ENCODE assay signal across 14 cellular contexts in genomic region chr2:241111443-241111810, GRCh38. TPM values are rescaled to one million over a fixed set of nuclear protein-coding genes. Genes with fewer than 3 reads are reported as not detected.
DNase-seq lines count a peak whose midpoint lies in the region; ATAC-seq lines count a peak whose summit lies in the region.
"Had no signal": no experiment of that assay in that cellular context is flagged by ENCODE, and none has a peak within 500 bp of the region (broad histone marks: within the 10 kb centered on the region; RNA-seq: fewer than 3 reads in every experiment).

No MANE protein-coding gene starts in this region.

- no peak overlapping the region for H3K4me3 ChIP-seq in MG63
- H3K4me3 ChIP-seq: coronary artery, HAP-1 had no signal

- H3K27ac Mint-ChIP-seq in activated T-cell treated with anti-CD3 and anti-CD28 coated beads, Interleukin-2, amount 50 U/mL, for 24 hours, result peak overlapping the region; percentile 93
- peak overlapping the region; percentile 80 for H3K27ac Mint-ChIP-seq in stimulated activated effector memory CD8-positive, alpha-beta T cell treated with anti-CD3 and anti-CD28 coated beads, Interleukin-12 subunit alpha, Interleukin-12 subunit beta, amount 100 ng/mL, for 72 hours

- H3K4me3 Mint-ChIP-seq in activated T-cell treated with anti-CD3 and anti-CD28 coated beads, Interleukin-2, amount 50 U/mL, for 24 hours, result peak overlapping the region; percentile 80
- peak overlapping the region; percentile 74 for H3K4me3 Mint-ChIP-seq in activated T-cell treated with anti-CD3 and anti-CD28 coated beads, Interleukin-2, amount 50 U/mL, for 4 hours
- H3K4me3 Mint-ChIP-seq in stimulated activated effector memory CD8-positive, alpha-beta T cell treated with anti-CD3 and anti-CD28 coated beads, Interleukin-12 subunit alpha, Interleukin-12 subunit beta, amount 100 ng/mL, for 72 hours, result peak overlapping the region; percentile 76

- H3K36me3 ChIP-seq in MG63, result no peaks in the 10 kb centered on the region

- peaks cover 67% of the 10 kb centered on the region for H3K4me1 Mint-ChIP-seq in activated T-cell treated with anti-CD3 and anti-CD28 coated beads, Interleukin-2, amount 50 U/mL, for 24 hours (ENCODE audit: low read depth)
- H3K4me1 Mint-ChIP-seq in activated T-cell treated with anti-CD3 and anti-CD28 coated beads, Interleukin-2, amount 50 U/mL, for 4 hours (ENCODE audit: low read depth), result peaks cover 50% of the 10 kb centered on the region
- peaks cover 52% of the 10 kb centered on the region for H3K4me1 Mint-ChIP-seq in stimulated activated effector memory CD8-positive, alpha-beta T cell treated with anti-CD3 and anti-CD28 coated beads, Interleukin-12 subunit alpha, Interleukin-12 subunit beta, amount 100 ng/mL, for 72 hours

- H3K36me3 Mint-ChIP-seq in activated T-cell treated with anti-CD3 and anti-CD28 coated beads, Interleukin-2, amount 50 U/mL, for 24 hours (ENCODE audit: low read depth), result peaks cover 90% of the 10 kb centered on the region
- peaks cover 29% of the 10 kb centered on the region for H3K36me3 Mint-ChIP-seq in activated T-cell treated with anti-CD3 and anti-CD28 coated beads, Interleukin-2, amount 50 U/mL, for 4 hours (ENCODE audit: insufficient read depth)
- H3K36me3 Mint-ChIP-seq in stimulated activated effector memory CD8-positive, alpha-beta T cell treated with anti-CD3 and anti-CD28 coated beads, Interleukin-12 subunit alpha, Interleukin-12 subunit beta, amount 100 ng/mL, for 72 hours, result peaks cover 54% of the 10 kb centered on the region

- no peaks in the 10 kb centered on the region for H3K9me3 ChIP-seq in MG63
- H3K9me3 ChIP-seq: HAP-1 had no signal

- no peaks in the 10 kb centered on the region for H3K9me3 Mint-ChIP-seq in activated T-cell treated with anti-CD3 and anti-CD28 coated beads, Interleukin-2, amount 50 U/mL, for 24 hours
- H3K9me3 Mint-ChIP-seq in activated T-cell treated with anti-CD3 and anti-CD28 coated beads, Interleukin-2, amount 50 U/mL, for 4 hours, result no peaks in the 10 kb centered on the region
- no peaks in the 10 kb centered on the region for H3K9me3 Mint-ChIP-seq in stimulated activated effector memory CD8-positive, alpha-beta T cell treated with anti-CD3 and anti-CD28 coated beads, Interleukin-12 subunit alpha, Interleukin-12 subunit beta, amount 100 ng/mL, for 72 hours

- DNase-seq in activated T-cell treated with anti-CD3 and anti-CD28 coated beads, Interleukin-2, amount 50 U/mL, for 24 hours, result peak; percentile 50
- DNase-seq in activated T-cell treated with anti-CD3 and anti-CD28 coated beads for 4 hours (no peak), UCSD-AML1 (lab: John Stamatoyannopoulos, UW; ENCODE audit: unreplicated experiment) (no peak), MG63 (no peak), MV-4-11 (lab: John Stamatoyannopoulos, UW) (no peak)
- DNase-seq in activated T-cell treated with anti-CD3 and anti-CD28 coated beads, Interleukin-2, amount 50 U/mL, for 4 hours, result no peak
- no peak for DNase-seq in stimulated activated effector memory CD8-positive, alpha-beta T cell treated with anti-CD3 and anti-CD28 coated beads, Interleukin-12 subunit alpha, Interleukin-12 subunit beta, amount 100 ng/mL, for 72 hours (ENCODE audit: low spot score in 2 of 2)
- DNase-seq: GF-D8, glutamatergic neuron, mammary epithelial cell, NCI-H2029 had no signal

- H3K27me3 ChIP-seq in MG63, result no peaks in the 10 kb centered on the region

- ATAC-seq in HG02852 (IDR thresholded peaks at IDR 0.05; ENCODE audit: unreplicated experiment), result peak; percentile 48
- ATAC-seq in activated T-cell treated with anti-CD3 and anti-CD28 coated beads, Interleukin-2, amount 50 U/mL, for 4 hours, result peak; percentile 44 to 56
- no peak for ATAC-seq in stimulated activated effector memory CD8-positive, alpha-beta T cell treated with anti-CD3 and anti-CD28 coated beads, Interleukin-12 subunit alpha, Interleukin-12 subunit beta, amount 100 ng/mL, for 72 hours

- no peaks in the 10 kb centered on the region for H3K27me3 Mint-ChIP-seq in activated T-cell treated with anti-CD3 and anti-CD28 coated beads, Interleukin-2, amount 50 U/mL, for 24 hours
- H3K27me3 Mint-ChIP-seq in activated T-cell treated with anti-CD3 and anti-CD28 coated beads, Interleukin-2, amount 50 U/mL, for 4 hours (ENCODE audit: low read depth), result no peaks in the 10 kb centered on the region

RNA-seq across cellular contexts. Expression of gene MTERF4, which starts 9.3 kb away (rescaled TPM):
- total RNA-seq in activated T-cell treated with anti-CD3 and anti-CD28 coated beads, Interleukin-2, amount 50 U/mL, for 4 hours, result 10 to 100 TPM; 40.5 to 42.3 (median 41.8) TPM
- total RNA-seq in MG63 (2014; rRNA removed; shearing (Covaris generic); ENCODE audit: low replicate concordance), result 18.9 and 33.2 TPM in 2 replicates

RNA-seq across cellular contexts. Expression of gene PASK, which starts 37.8 kb away (rescaled TPM):
- total RNA-seq in activated T-cell treated with anti-CD3 and anti-CD28 coated beads, Interleukin-2, amount 50 U/mL, for 4 hours, result 10 to 100 TPM; 35.6 to 62.7 (median 49.8) TPM
- 3.7 and 21.6 TPM in 2 replicates for total RNA-seq in MG63 (2014; rRNA removed; shearing (Covaris generic); ENCODE audit: low replicate concordance)

RNA-seq across cellular contexts. Expression of gene PPP1R7, which starts 38.8 kb away (rescaled TPM):
- 10 to 100 TPM; 66.3 to 74.1 (median 73.7) TPM for total RNA-seq in activated T-cell treated with anti-CD3 and anti-CD28 coated beads, Interleukin-2, amount 50 U/mL, for 4 hours
- total RNA-seq in MG63 (2014; rRNA removed; shearing (Covaris generic); ENCODE audit: low replicate concordance), result 80.2 and 89.2 TPM in 2 replicates
